In genomic region chr11:27039873-27040272, GRCh38 we compare ENCODE assay signal across 1 cellular context.
TF ChIP-seq lines count a peak whose summit lies in the region.

No MANE protein-coding gene starts in this region.

TF ChIP-seq in WTC11, 78 proteins besides CTCF, POLR2A, EP300 and RAD21 (continued from another document):
- TF ChIP-seq, protein P1, sequence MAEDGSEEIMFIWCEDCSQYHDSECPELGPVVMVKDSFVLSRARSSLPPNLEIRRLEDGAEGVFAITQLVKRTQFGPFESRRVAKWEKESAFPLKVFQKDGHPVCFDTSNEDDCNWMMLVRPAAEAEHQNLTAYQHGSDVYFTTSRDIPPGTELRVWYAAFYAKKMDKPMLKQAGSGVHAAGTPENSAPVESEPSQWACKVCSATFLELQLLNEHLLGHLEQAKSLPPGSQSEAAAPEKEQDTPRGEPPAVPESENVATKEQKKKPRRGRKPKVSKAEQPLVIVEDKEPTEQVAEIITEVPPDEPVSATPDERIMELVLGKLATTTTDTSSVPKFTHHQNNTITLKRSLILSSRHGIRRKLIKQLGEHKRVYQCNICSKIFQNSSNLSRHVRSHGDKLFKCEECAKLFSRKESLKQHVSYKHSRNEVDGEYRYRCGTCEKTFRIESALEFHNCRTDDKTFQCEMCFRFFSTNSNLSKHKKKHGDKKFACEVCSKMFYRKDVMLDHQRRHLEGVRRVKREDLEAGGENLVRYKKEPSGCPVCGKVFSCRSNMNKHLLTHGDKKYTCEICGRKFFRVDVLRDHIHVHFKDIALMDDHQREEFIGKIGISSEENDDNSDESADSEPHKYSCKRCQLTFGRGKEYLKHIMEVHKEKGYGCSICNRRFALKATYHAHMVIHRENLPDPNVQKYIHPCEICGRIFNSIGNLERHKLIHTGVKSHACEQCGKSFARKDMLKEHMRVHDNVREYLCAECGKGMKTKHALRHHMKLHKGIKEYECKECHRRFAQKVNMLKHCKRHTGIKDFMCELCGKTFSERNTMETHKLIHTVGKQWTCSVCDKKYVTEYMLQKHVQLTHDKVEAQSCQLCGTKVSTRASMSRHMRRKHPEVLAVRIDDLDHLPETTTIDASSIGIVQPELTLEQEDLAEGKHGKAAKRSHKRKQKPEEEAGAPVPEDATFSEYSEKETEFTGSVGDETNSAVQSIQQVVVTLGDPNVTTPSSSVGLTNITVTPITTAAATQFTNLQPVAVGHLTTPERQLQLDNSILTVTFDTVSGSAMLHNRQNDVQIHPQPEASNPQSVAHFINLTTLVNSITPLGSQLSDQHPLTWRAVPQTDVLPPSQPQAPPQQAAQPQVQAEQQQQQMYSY (CRISPR knock-in tag; IDR thresholded peaks at IDR 0.05): no peak
- no peak for TF ChIP-seq GRHL2 (CRISPR knock-in tag; IDR thresholded peaks at IDR 0.05; ENCODE audit: insufficient replicate concordance, severe bottlenecking)
- TF ChIP-seq, protein P2, sequence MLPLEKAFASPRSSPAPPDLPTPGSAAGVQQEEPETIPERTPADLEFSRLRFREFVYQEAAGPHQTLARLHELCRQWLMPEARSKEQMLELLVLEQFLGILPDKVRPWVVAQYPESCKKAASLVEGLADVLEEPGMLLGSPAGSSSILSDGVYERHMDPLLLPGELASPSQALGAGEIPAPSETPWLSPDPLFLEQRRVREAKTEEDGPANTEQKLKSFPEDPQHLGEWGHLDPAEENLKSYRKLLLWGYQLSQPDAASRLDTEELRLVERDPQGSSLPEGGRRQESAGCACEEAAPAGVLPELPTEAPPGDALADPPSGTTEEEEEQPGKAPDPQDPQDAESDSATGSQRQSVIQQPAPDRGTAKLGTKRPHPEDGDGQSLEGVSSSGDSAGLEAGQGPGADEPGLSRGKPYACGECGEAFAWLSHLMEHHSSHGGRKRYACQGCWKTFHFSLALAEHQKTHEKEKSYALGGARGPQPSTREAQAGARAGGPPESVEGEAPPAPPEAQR (CRISPR knock-in tag; IDR thresholded peaks at IDR 0.05): no peak
- no peak for TF ChIP-seq CBFB (CRISPR knock-in tag; IDR thresholded peaks at IDR 0.05; ENCODE audit: low read depth)
- TF ChIP-seq TP53 (CRISPR knock-in tag; IDR thresholded peaks at IDR 0.05): no peak
- no peak for TF ChIP-seq ZNF121 (CRISPR knock-in tag; IDR thresholded peaks at IDR 0.05)
- TF ChIP-seq ZBTB21 (CRISPR knock-in tag; IDR thresholded peaks at IDR 0.05; ENCODE audit: borderline replicate concordance): no peak
- no peak for TF ChIP-seq SP1 (CRISPR knock-in tag; conservative IDR thresholded peaks at IDR 0.05)
